In genomic region chr3:49856181-49857005, GRCh38 we compare ENCODE assay signal across 8 cellular contexts. TPM values are rescaled to one million over a fixed set of nuclear protein-coding genes. Genes with fewer than 3 reads are reported as not detected.
A peak's percentile ranks its signal among the peaks of the same experiment; 100 is the strongest.
DNase-seq lines count a peak whose midpoint lies in the region; ATAC-seq, FAIRE-seq and TF ChIP-seq lines count a peak whose summit lies in the region.

TRAIP (minus strand) TSS chr3:49856564; CDS start chr3:49856453, 111 bp downstream.

- ATAC-seq in HG02678 (IDR thresholded peaks at IDR 0.05; ENCODE audit: unreplicated experiment) (peak; percentile 96), Right ventricle myocardium superior (ENCODE audit: poor library complexity) (peak; percentile 100), pancreas (peak; percentile 100)
- peak; percentile 96 for ATAC-seq in activated naive CD8-positive, alpha-beta T cell treated with anti-CD3 and anti-CD28 coated beads, Interleukin-2, amount 10 ng/mL, durations not matched to agents 7 days and 5 days (ENCODE audit: low read depth)

- H3K4me1 Mint-ChIP-seq in activated naive CD8-positive, alpha-beta T cell treated with anti-CD3 and anti-CD28 coated beads, Interleukin-2, amount 10 ng/mL, durations not matched to agents 7 days and 5 days, result peaks cover 14% of the 10 kb centered on the region

- peak; percentile 88 for FAIRE-seq in pancreas (lab: Jason Lieb, UNC)

- peak within 1 kb of the TSS; percentile 91 for H3K27ac Mint-ChIP-seq in activated naive CD8-positive, alpha-beta T cell treated with anti-CD3 and anti-CD28 coated beads, Interleukin-2, amount 10 ng/mL, durations not matched to agents 7 days and 5 days

- no peaks in the 10 kb centered on the region for H3K9me3 Mint-ChIP-seq in activated naive CD8-positive, alpha-beta T cell treated with anti-CD3 and anti-CD28 coated beads, Interleukin-2, amount 10 ng/mL, durations not matched to agents 7 days and 5 days

- no peaks in the 10 kb centered on the region for H3K9me2 ChIP-seq in SU-DHL-6 (replicated peaks; ENCODE audit: insufficient read depth, low read length)

- H3K36me3 ChIP-seq in SU-DHL-6 (ENCODE audit: low read length) (no peaks in the 10 kb centered on the region), pancreas (no peaks in the 10 kb centered on the region), tibial artery (no peaks in the 10 kb centered on the region)

- H3K9ac ChIP-seq in SU-DHL-6 (ENCODE audit: low read length), result peak within 1 kb of the TSS; percentile 74

- intact Hi-C loops in Right ventricle myocardium superior (cut with DNase I) (no loop called here), pancreas (cut with DNase I) (no loop called here), tibial artery (cut with DNase I; ENCODE audit: low total_unique reads) (no loop called here)

- H3K4me3 ChIP-seq in GM12865 (ENCODE audit: low read depth, low read length), result peak within 1 kb of the TSS; percentile 78
- peak within 1 kb of the TSS; percentile 82 for H3K4me3 ChIP-seq in SU-DHL-6 (ENCODE audit: insufficient read depth, low read length, poor library complexity, severe bottlenecking)
- H3K4me3 ChIP-seq in pancreas, result peak within 1 kb of the TSS; percentile 38 to 73 (median 57)
- H3K4me3 ChIP-seq in tibial artery, result peak within 1 kb of the TSS; percentile 54 to 63

- H3K27me3 Mint-ChIP-seq in activated naive CD8-positive, alpha-beta T cell treated with anti-CD3 and anti-CD28 coated beads, Interleukin-2, amount 10 ng/mL, durations not matched to agents 7 days and 5 days, result no peaks in the 10 kb centered on the region

- H3K36me3 Mint-ChIP-seq in activated naive CD8-positive, alpha-beta T cell treated with anti-CD3 and anti-CD28 coated beads, Interleukin-2, amount 10 ng/mL, durations not matched to agents 7 days and 5 days, result peaks cover 3% of the 10 kb centered on the region

- H3K9me3 ChIP-seq in SU-DHL-6 (ENCODE audit: insufficient read depth, low read length), result no peaks in the 10 kb centered on the region
- no peaks in the 10 kb centered on the region for H3K9me3 ChIP-seq in pancreas
- H3K9me3 ChIP-seq in tibial artery, result no peaks in the 10 kb centered on the region

- DNase-seq in GM12865 (ENCODE audit: low read depth) (peak; percentile 96), NCI-H1105 treated with DMSO at 0.1 percent for 48 hours (lab: John Stamatoyannopoulos, UW) (peak; percentile 86), Right ventricle myocardium superior (peak; percentile 95), pancreas (peak; percentile 90 to 97 (median 96)), tibial artery (peak; percentile 92 to 96)
- peak; percentile 96 for DNase-seq in activated naive CD8-positive, alpha-beta T cell treated with anti-CD3 and anti-CD28 coated beads, Interleukin-2, amount 10 ng/mL, durations not matched to agents 7 days and 5 days

- peak within 1 kb of the TSS; percentile 95 for H3K4me3 Mint-ChIP-seq in activated naive CD8-positive, alpha-beta T cell treated with anti-CD3 and anti-CD28 coated beads, Interleukin-2, amount 10 ng/mL, durations not matched to agents 7 days and 5 days

- TF ChIP-seq CTCF in GM12865 (IDR thresholded peaks at IDR 0.05; ENCODE audit: insufficient read depth, low read depth, low read length, missing control alignments) (no peak), SU-DHL-6 (IDR thresholded peaks at IDR 0.05; ENCODE audit: insufficient read depth, low read length, poor library complexity, severe bottlenecking) (no peak), pancreas (IDR thresholded peaks at IDR 0.05) (no peak), tibial artery (IDR thresholded peaks at IDR 0.05) (no peak)

- no peaks in the 10 kb centered on the region for H3F3A ChIP-seq in SU-DHL-6 (ENCODE audit: insufficient read depth)

- POLR2A ChIA-PET in activated naive CD8-positive, alpha-beta T cell treated with anti-CD3 and anti-CD28 coated beads, Interleukin-2, amount 10 ng/mL, durations not matched to agents 7 days and 5 days (lab: Charles Lee), result interaction anchor here (0.9 to 2.1 kb wide), 5 partner anchors 11 to 127 kb away, joined by 3 to 9 read pairs (median 3); partner anchors contain the start of genes INKA1 and RBM6

- H3K27ac ChIP-seq in SU-DHL-6 (ENCODE audit: low read depth, low read length), result no peak within 1 kb of the TSS
- peak within 1 kb of the TSS; percentile 45 to 72 (median 55) for H3K27ac ChIP-seq in pancreas
- H3K27ac ChIP-seq in tibial artery, result peak within 1 kb of the TSS; percentile 76 to 86

- H2AFZ ChIP-seq in SU-DHL-6 (ENCODE audit: low read depth, low read length, severe bottlenecking), result peak within 1 kb of the TSS; percentile 77

- no peaks in the 10 kb centered on the region for H3K27me3 ChIP-seq in SU-DHL-6 (ENCODE audit: low read length)
- no peaks in the 10 kb centered on the region for H3K27me3 ChIP-seq in pancreas
- H3K27me3 ChIP-seq in tibial artery, result no peaks in the 10 kb centered on the region

- peaks cover 0 to 5% (median 0%) of the 10 kb centered on the region in 3 donors for H3K4me1 ChIP-seq in pancreas
- peaks cover 0 to 14% (median 11%) of the 10 kb centered on the region in 4 donors for H3K4me1 ChIP-seq in tibial artery

- WGBS in pancreas, 2 donors, result 3% methylated on average over 52 of the region's 52 CpGs

- H4K20me1 ChIP-seq in SU-DHL-6 (ENCODE audit: low read depth, low read length), result no peaks in the 10 kb centered on the region

- peak within 1 kb of the TSS; percentile 85 for H3K4me2 ChIP-seq in SU-DHL-6 (ENCODE audit: low read depth, low read length, poor library complexity, severe bottlenecking)

- H3K79me2 ChIP-seq in SU-DHL-6 (ENCODE audit: insufficient read depth, low read length), result peaks cover 29% of the 10 kb centered on the region

RNA-seq across cellular contexts. Expression of gene TRAIP, which starts in this region (rescaled TPM):
- total RNA-seq in activated naive CD8-positive, alpha-beta T cell treated with anti-CD3 and anti-CD28 coated beads, Interleukin-2, amount 10 ng/mL, durations not matched to agents 7 days and 5 days, result 10 to 100 TPM; 24.0 to 24.4 TPM
- 1.7 TPM for total RNA-seq in Right ventricle myocardium superior
- 1 to 10 TPM in 2 of 6 donors, under 1 TPM in 4; 0.79 to 2.5 (median 0.84) TPM for total RNA-seq in pancreas
- 1 to 10 TPM; 1.4 to 2.3 TPM for polyA plus RNA-seq in pancreas
